ENCODE assay signal across 12 cellular contexts in the genomic region with DNA sequence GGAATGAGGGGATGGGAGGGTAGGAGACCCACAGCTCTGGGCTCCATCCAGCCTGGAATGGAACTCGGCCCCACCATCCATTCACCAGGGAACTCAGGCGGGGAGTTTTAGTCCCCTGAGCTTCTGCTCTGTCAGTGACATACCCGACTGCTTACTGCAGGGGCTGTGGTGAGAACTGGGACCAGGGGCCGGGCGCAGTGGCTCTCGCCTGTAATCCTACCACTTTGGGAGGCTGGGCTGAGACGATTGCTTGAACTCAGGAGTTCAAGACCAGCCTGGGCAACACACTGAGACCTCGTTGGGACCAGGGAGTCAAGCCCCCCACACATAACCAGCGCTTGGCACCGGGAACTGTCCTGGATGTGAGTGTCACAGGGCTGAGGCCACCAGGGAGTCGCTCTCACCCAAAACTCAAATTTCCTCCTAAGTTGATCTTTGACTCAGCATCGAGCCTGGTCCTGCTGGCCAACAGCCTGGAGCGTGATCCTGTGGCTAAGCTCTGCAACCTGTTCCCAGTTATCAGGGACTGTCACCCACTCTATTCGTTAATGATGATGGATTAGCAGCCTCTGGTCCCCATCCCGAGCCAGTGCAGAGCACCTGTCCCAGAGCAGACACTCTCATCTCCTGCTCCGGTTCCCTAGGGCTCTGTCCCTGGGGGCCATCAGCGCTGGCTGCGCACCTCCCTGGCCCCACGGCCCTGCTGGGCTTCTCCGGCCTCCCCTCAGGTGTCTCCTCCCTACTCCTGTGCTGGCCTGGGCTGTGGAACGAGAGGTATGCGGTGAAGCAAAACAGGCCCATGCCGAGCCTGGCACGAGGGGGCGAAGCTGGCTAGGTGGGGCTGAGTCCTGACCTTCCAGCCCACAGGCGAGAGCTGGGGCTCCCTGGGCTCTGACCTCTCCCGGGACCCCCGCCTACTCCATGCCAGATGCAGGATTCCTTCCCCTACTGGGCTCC. TPM values are rescaled to one million over a fixed set of nuclear protein-coding genes. Genes with fewer than 3 reads are reported as not detected.
DNase-seq lines count a peak whose midpoint lies in the region; ATAC-seq and TF ChIP-seq lines count a peak whose summit lies in the region.
"Had no signal": no experiment of that assay in that cellular context is flagged by ENCODE, and none has a peak within 500 bp of the region (broad histone marks: within the 10 kb centered on the region; RNA-seq: fewer than 3 reads in every experiment).

No MANE protein-coding gene starts in this region.

- no peak overlapping the region for H3K27ac ChIP-seq in neural progenitor cell
- H3K27ac ChIP-seq in upper lobe of left lung: peak overlapping the region; percentile 76 to 94 (median 88)
- H3K27ac ChIP-seq in PC-9: no peak overlapping the region

- H3K36me3 Mint-ChIP-seq in WTC11 (peaks cover 4% of the 10 kb centered on the region; the same call in 1 of the 2 replicates), neural progenitor cell (no peaks in the 10 kb centered on the region)

- no peak for TF ChIP-seq CTCF in WTC11 (IDR thresholded peaks at IDR 0.05)
- no peak for TF ChIP-seq CTCF in fibroblast of mammary gland (conservative IDR thresholded peaks at IDR 0.05; ENCODE audit: control insufficient read depth, insufficient read depth, low read depth, low read length)
- no peak for TF ChIP-seq CTCF in neural progenitor cell (IDR thresholded peaks at IDR 0.05)
- no peak for TF ChIP-seq CTCF in upper lobe of left lung (IDR thresholded peaks at IDR 0.05)
- TF ChIP-seq CTCF in PC-9 (conservative IDR thresholded peaks at IDR 0.05): no peak

- POLR2A ChIA-PET in WTC11 (lab: Charles Lee) (interaction anchor here (0.6 kb wide), 1 partner anchor 82 kb away, joined by 3 read pairs; no protein-coding TSS in a partner anchor), PC-9 (lab: Charles Lee; ENCODE audit: unreplicated experiment) (no interaction called here)

- H3K79me2 ChIP-seq in neural progenitor cell (ENCODE audit: low read depth) (peaks cover 16% of the 10 kb centered on the region), PC-9 (ENCODE audit: low read depth) (peaks cover 16% of the 10 kb centered on the region)

- H3F3A ChIP-seq in neural progenitor cell (ENCODE audit: low read depth) (peaks cover 4% of the 10 kb centered on the region), PC-9 (ENCODE audit: insufficient read depth, low read depth) (peaks cover 7% of the 10 kb centered on the region; the same call in 1 of the 2 replicates)

- DNase-seq in WTC11 (ENCODE audit: low spot score): no peak
- DNase-seq in fibroblast of mammary gland (ENCODE audit: low read depth): peak; percentile 35
- no peak for DNase-seq in neural progenitor cell (ENCODE audit: low spot score)
- peak in 1 of 2 donors; percentile 58 for DNase-seq in upper lobe of left lung
- no peak for DNase-seq in DMS153 treated with DMSO at 0.1 percent for 48 hours (lab: John Stamatoyannopoulos, UW; ENCODE audit: unreplicated experiment)
- no peak for DNase-seq in NCI-H1694 (lab: John Stamatoyannopoulos, UW)
- no peak for DNase-seq in PC-9
- DNase-seq: activated CD4-positive, alpha-beta T cell treated with anti-CD3 and anti-CD28 coated beads, Interleukin-2, amount 10 ng/mL, durations not matched to agents 7 days and 5 days; DMS79; effector memory CD4-positive, alpha-beta T cell; NCI-H446 treated with DMSO at 0.1 percent for 48 hours had no signal

- H2AFZ ChIP-seq in neural progenitor cell (replicated peaks) (no peak overlapping the region), PC-9 (no peak overlapping the region)

- H3K9me2 ChIP-seq in PC-9 (ENCODE audit: insufficient read depth): no peaks in the 10 kb centered on the region

- H4K20me1 ChIP-seq in neural progenitor cell (ENCODE audit: low read depth) (peaks cover 5% of the 10 kb centered on the region), PC-9 (ENCODE audit: insufficient read depth) (peaks cover 12% of the 10 kb centered on the region; the same call in 1 of the 2 replicates)

- 63 to 65% methylated on average over 18 to 22 of the region's 28 CpGs for WGBS in upper lobe of left lung, 2 donors

- ATAC-seq in WTC11 (no peak), upper lobe of left lung (ENCODE audit: low FRiP score in 2 of 2) (peak; percentile 2 to 11)

- no TSS peak for BruUV-seq in PC-9 (replicated peaks; lab: Mats Ljungman, UMichigan)

- no peak for TF ChIP-seq POLR2A in upper lobe of left lung (IDR thresholded peaks at IDR 0.05)

- intact Hi-C loops in PC-9 (cut with micrococcal nuclease; ENCODE audit: unreplicated experiment): no loop called here

- H3K9me3 ChIP-seq in neural progenitor cell (ENCODE audit: low read depth) (no peaks in the 10 kb centered on the region), upper lobe of left lung (no peaks in the 10 kb centered on the region), PC-9 (ENCODE audit: insufficient read depth, low read depth) (no peaks in the 10 kb centered on the region)

- no peaks in the 10 kb centered on the region for H3K27me3 Mint-ChIP-seq in WTC11 (ENCODE audit: low read depth)
- H3K27me3 Mint-ChIP-seq in neural progenitor cell (ENCODE audit: insufficient read depth, low read depth): peaks cover 4% of the 10 kb centered on the region
- H3K27me3 Mint-ChIP-seq: activated CD4-positive, alpha-beta T cell treated with anti-CD3 and anti-CD28 coated beads, Interleukin-2, amount 10 ng/mL, durations not matched to agents 7 days and 5 days had no signal

- H3K9ac ChIP-seq in neural progenitor cell: no peak overlapping the region

- H3K36me3 ChIP-seq in neural progenitor cell (no peaks in the 10 kb centered on the region), upper lobe of left lung (peaks cover 3 to 54% (median 25%) of the 10 kb centered on the region in 4 donors), PC-9 (ENCODE audit: low read depth) (0 out of 2 replicates have a peak, but pooled peaks cover 9% of the 10 kb centered on the region)

- H3K27me3 ChIP-seq in neural progenitor cell (no peaks in the 10 kb centered on the region), upper lobe of left lung (no peaks in the 10 kb centered on the region), PC-9 (ENCODE audit: insufficient read depth, low read depth) (no peaks in the 10 kb centered on the region)

- TF ChIP-seq EP300 in upper lobe of left lung (IDR thresholded peaks at IDR 0.05): no peak

- no peak overlapping the region for H3K4me2 ChIP-seq in neural progenitor cell
- H3K4me2 ChIP-seq in PC-9: no peak overlapping the region

- H3K9me3 Mint-ChIP-seq in WTC11 (no peaks in the 10 kb centered on the region), neural progenitor cell (no peaks in the 10 kb centered on the region)
- H3K9me3 Mint-ChIP-seq: activated CD4-positive, alpha-beta T cell treated with anti-CD3 and anti-CD28 coated beads, Interleukin-2, amount 10 ng/mL, durations not matched to agents 7 days and 5 days had no signal

- H3K4me3 ChIP-seq in fibroblast of mammary gland (ENCODE audit: control insufficient read depth, low read depth, low read length) (no peak overlapping the region), neural progenitor cell (no peak overlapping the region), upper lobe of left lung (peak overlapping the region in 1 of 4 donors; percentile 15), PC-9 (no peak overlapping the region)

- H3K27ac Mint-ChIP-seq in WTC11 (peak overlapping the region; percentile 88), neural progenitor cell (peak overlapping the region; percentile 74)
- H3K27ac Mint-ChIP-seq: activated CD4-positive, alpha-beta T cell treated with anti-CD3 and anti-CD28 coated beads, Interleukin-2, amount 10 ng/mL, durations not matched to agents 7 days and 5 days had no signal

- no peak overlapping the region for H3K4me3 Mint-ChIP-seq in WTC11
- no peak overlapping the region for H3K4me3 Mint-ChIP-seq in neural progenitor cell
- H3K4me3 Mint-ChIP-seq: activated CD4-positive, alpha-beta T cell treated with anti-CD3 and anti-CD28 coated beads, Interleukin-2, amount 10 ng/mL, durations not matched to agents 7 days and 5 days had no signal

- CTCF ChIA-PET in WTC11 (lab: Charles Lee): interaction anchor here (0.6 to 8.0 kb wide), 9 partner anchors 14 to 95 kb away, joined by 3 to 80 read pairs (median 7); partner anchors contain the start of genes PLOD3 and ZNHIT1
- CTCF ChIA-PET in PC-9 (lab: Charles Lee): interaction anchor here (0.5 kb wide), 1 partner anchor 10 kb away, joined by 3 read pairs; no protein-coding TSS in a partner anchor

- peaks cover 22% of the 10 kb centered on the region for H3K4me1 Mint-ChIP-seq in WTC11
- H3K4me1 Mint-ChIP-seq in neural progenitor cell: peaks cover 4% of the 10 kb centered on the region

- no peaks in the 10 kb centered on the region for H3K4me1 ChIP-seq in neural progenitor cell
- H3K4me1 ChIP-seq in upper lobe of left lung: peaks cover 39 to 56% (median 50%) of the 10 kb centered on the region in 4 donors
- peaks cover 4% of the 10 kb centered on the region; the same call in 1 of the 2 replicates for H3K4me1 ChIP-seq in PC-9 (replicated peaks; ENCODE audit: insufficient read depth)

TF ChIP-seq in WTC11, 78 proteins besides CTCF, POLR2A, EP300 and RAD21 (continues in another document):
- TF ChIP-seq EMX1 (CRISPR knock-in tag; IDR thresholded peaks at IDR 0.05): no peak
- TF ChIP-seq MYBL2 (CRISPR knock-in tag; IDR thresholded peaks at IDR 0.05): no peak
- no peak for TF ChIP-seq ZNF219 (CRISPR knock-in tag; IDR thresholded peaks at IDR 0.05; ENCODE audit: borderline replicate concordance)
- no peak for TF ChIP-seq NR1H2 (CRISPR knock-in tag; IDR thresholded peaks at IDR 0.05)
- TF ChIP-seq ZNF423 (CRISPR knock-in tag; IDR thresholded peaks at IDR 0.05): no peak
- no peak for TF ChIP-seq FOXP1 (CRISPR knock-in tag; IDR thresholded peaks at IDR 0.05; ENCODE audit: borderline replicate concordance)
- TF ChIP-seq ZNF396 (CRISPR knock-in tag; IDR thresholded peaks at IDR 0.05; ENCODE audit: borderline replicate concordance): no peak

RNA-seq across cellular contexts. Expression of gene CLDN15, which starts 0.9 kb away (rescaled TPM):
- total RNA-seq in WTC11 (2021) (5.9 to 6.9 TPM (median 6.5 TPM) in 3 replicates), neural progenitor cell (ENCODE audit: low replicate concordance) (1.2 and 4.6 TPM in 2 replicates), upper lobe of left lung (10 to 100 TPM in 3 of 6 donors, 1 to 10 TPM in 3; 6.0 to 31.4 (median 8.8) TPM), PC-9 (2021) (16.0 and 17.2 TPM in 2 replicates)

RNA-seq across cellular contexts. Expression of gene FIS1, which starts 6.4 kb away (rescaled TPM):
- total RNA-seq in WTC11 (2021): 121 to 123 TPM (median 122 TPM) in 3 replicates
- total RNA-seq in neural progenitor cell (ENCODE audit: low replicate concordance): 92.2 and 120 TPM in 2 replicates
- total RNA-seq in upper lobe of left lung: 100 to 1,000 TPM; 167 to 276 (median 221) TPM
- total RNA-seq in PC-9 (2021): 184 and 200 TPM in 2 replicates

RNA-seq across cellular contexts. Expression of gene ZNHIT1, which starts 20.5 kb away (rescaled TPM):
- total RNA-seq in WTC11 (2021) (61.9 to 63.9 TPM (median 62.8 TPM) in 3 replicates), neural progenitor cell (ENCODE audit: low replicate concordance) (39.1 and 52.9 TPM in 2 replicates), upper lobe of left lung (10 to 100 TPM; 46.1 to 74.3 (median 68.5) TPM), PC-9 (2021) (105 and 110 TPM in 2 replicates)

RNA-seq across cellular contexts. Expression of gene PLOD3, which starts 21.1 kb away (rescaled TPM):
- total RNA-seq in WTC11 (2021) (45.3 to 48.3 TPM (median 48.1 TPM) in 3 replicates), neural progenitor cell (ENCODE audit: low replicate concordance) (9.4 and 19.9 TPM in 2 replicates), upper lobe of left lung (100 to 1,000 TPM in 1 of 6 donors, 10 to 100 TPM in 5; 38.2 to 104 (median 66.2) TPM), PC-9 (2021) (93.2 and 105 TPM in 2 replicates)

RNA-seq across cellular contexts. Expression of gene MOGAT3, which starts 37.7 kb away (rescaled TPM):
- 0.81 to 0.92 TPM (median 0.82 TPM) in 3 replicates for total RNA-seq in WTC11 (2021)
- not detected in 2 replicates for total RNA-seq in neural progenitor cell (ENCODE audit: low replicate concordance)
- total RNA-seq in upper lobe of left lung: not detected
- not detected in 2 replicates for total RNA-seq in PC-9 (2021)
- total RNA-seq: activated CD4-positive, alpha-beta T cell treated with anti-CD3 and anti-CD28 coated beads, Interleukin-2, amount 10 ng/mL, durations not matched to agents 7 days and 5 days; SK-MEL-5 had no signal

Comparison
In these comparisons a context has a peak if more than half of its experiments do, and no peak if none do; other contexts are left out.
1. H3K27ac ChIP-seq: peak in upper lobe of left lung (4 of 4); none in neural progenitor cell (single experiment) and PC-9 (single experiment).